22 cellular contexts compared by ENCODE assay signal in genomic region chr10:132603851-132604533, GRCh38.
"Had no signal": no experiment of that assay in that cellular context is flagged by ENCODE, and none has a peak within 500 bp of the region (broad histone marks: within the 10 kb centered on the region; RNA-seq: fewer than 3 reads in every experiment).

No MANE protein-coding gene starts in this region.

- H3K4me3 ChIP-seq: dorsolateral prefrontal cortex, heart right ventricle, lung, pancreas, stomach, upper lobe of left lung, uterus had no signal

- DNase-seq: cortex of kidney; dorsolateral prefrontal cortex; effector CD8-positive, alpha-beta T cell; heart right ventricle; hypothalamus; left cardiac atrium; left ventricle myocardium superior; nucleus accumbens; right cardiac atrium; small intestine; stimulated activated CD4-positive, alpha-beta T cell treated with anti-CD3 and anti-CD28 coated beads, Interleukin-4, amount 100 ng/mL, for 24 hours; stimulated activated naive CD4-positive, alpha-beta T cell; stomach; substantia nigra; uterus had no signal

- ATAC-seq: heart right ventricle; left cardiac atrium; left ventricle myocardium superior; naive thymus-derived CD8-positive, alpha-beta T cell; pancreas; right cardiac atrium had no signal

- H3K9me3 ChIP-seq: pancreas, uterus had no signal

- H3K27ac ChIP-seq: dorsolateral prefrontal cortex, heart right ventricle, pancreas, upper lobe of left lung, uterus had no signal

- H3K4me1 ChIP-seq: pancreas had no signal

- H3K27me3 Mint-ChIP-seq: central memory CD8-positive, alpha-beta T cell; naive thymus-derived CD8-positive, alpha-beta T cell; progenitor cell of endocrine pancreas had no signal

- H3K27me3 ChIP-seq: dorsolateral prefrontal cortex, heart right ventricle, pancreas, stomach, upper lobe of left lung, uterus had no signal

- H3K36me3 ChIP-seq: heart right ventricle, pancreas, stomach, uterus had no signal

- H3K27ac Mint-ChIP-seq: progenitor cell of endocrine pancreas had no signal

- H3K4me3 Mint-ChIP-seq: central memory CD8-positive, alpha-beta T cell; naive thymus-derived CD8-positive, alpha-beta T cell; neural crest cell had no signal
